ENCODE assay signal across 14 cellular contexts in genomic region chr10:28375399-28376354, GRCh38.
A peak's percentile ranks its signal among the peaks of the same experiment; 100 is the strongest.
DNase-seq lines count a peak whose midpoint lies in the region; ATAC-seq, FAIRE-seq and TF ChIP-seq lines count a peak whose summit lies in the region.
"Had no signal": no experiment of that assay in that cellular context is flagged by ENCODE, and none has a peak within 500 bp of the region (broad histone marks: within the 10 kb centered on the region; RNA-seq: fewer than 3 reads in every experiment).

No MANE protein-coding gene starts in this region.

- peaks cover 27% of the 10 kb centered on the region for H3K4me1 Mint-ChIP-seq in activated CD4-positive, alpha-beta T cell treated with anti-CD3 and anti-CD28 coated beads, Interleukin-2, amount 10 ng/mL, durations not matched to agents 7 days and 5 days

- DNase-seq in HTR-8/SVneo (ENCODE audit: insufficient read length, low spot score) (peak; percentile 39), epithelial cell of prostate (ENCODE audit: low read depth, low spot score) (peak; percentile 60), middle frontal gyrus (ENCODE audit: extremely low spot score, low spot score) (no peak), NCI-H524 (lab: John Stamatoyannopoulos, UW) (no peak)
- no peak for DNase-seq in activated CD4-positive, alpha-beta T cell treated with anti-CD3 and anti-CD28 coated beads, Interleukin-2, amount 10 ng/mL, durations not matched to agents 7 days and 5 days
- DNase-seq: activated CD4-positive, alpha-beta T cell treated with anti-CD3 and anti-CD28 coated beads for 48 hours; activated naive CD8-positive, alpha-beta T cell treated with anti-CD3 and anti-CD28 coated beads, Interleukin-2, amount 10 ng/mL, durations not matched to agents 7 days and 5 days; NCI-H1694 treated with DMSO at 0.1 percent for 48 hours; SHP77; substantia nigra had no signal

- no peak overlapping the region for H3K4me3 Mint-ChIP-seq in activated CD4-positive, alpha-beta T cell treated with anti-CD3 and anti-CD28 coated beads, Interleukin-2, amount 10 ng/mL, durations not matched to agents 7 days and 5 days
- H3K4me3 Mint-ChIP-seq: activated naive CD8-positive, alpha-beta T cell treated with anti-CD3 and anti-CD28 coated beads, Interleukin-2, amount 10 ng/mL, durations not matched to agents 7 days and 5 days had no signal

- no peak for ATAC-seq in GM21737 (IDR thresholded peaks at IDR 0.05; ENCODE audit: unreplicated experiment)

- H3K27ac Mint-ChIP-seq in activated CD4-positive, alpha-beta T cell treated with anti-CD3 and anti-CD28 coated beads, Interleukin-2, amount 10 ng/mL, durations not matched to agents 7 days and 5 days, result no peak overlapping the region
- H3K27ac Mint-ChIP-seq: activated naive CD8-positive, alpha-beta T cell treated with anti-CD3 and anti-CD28 coated beads, Interleukin-2, amount 10 ng/mL, durations not matched to agents 7 days and 5 days had no signal

- POLR2A ChIA-PET in activated CD4-positive, alpha-beta T cell treated with anti-CD3 and anti-CD28 coated beads, Interleukin-2, amount 10 ng/mL, durations not matched to agents 7 days and 5 days (lab: Charles Lee), result no interaction called here

- H3K27me3 Mint-ChIP-seq in activated CD4-positive, alpha-beta T cell treated with anti-CD3 and anti-CD28 coated beads, Interleukin-2, amount 10 ng/mL, durations not matched to agents 7 days and 5 days, result no peaks in the 10 kb centered on the region
- H3K27me3 Mint-ChIP-seq: activated naive CD8-positive, alpha-beta T cell treated with anti-CD3 and anti-CD28 coated beads, Interleukin-2, amount 10 ng/mL, durations not matched to agents 7 days and 5 days had no signal

- peaks cover 2 to 3% of the 10 kb centered on the region in 2 donors for H3K4me1 ChIP-seq in mucosa of rectum (ENCODE audit: control insufficient read depth in 2 of 2, insufficient read depth in 2 of 2, low read length in 2 of 2)

- H3K9ac ChIP-seq in mucosa of rectum (ENCODE audit: low read depth in 1 of 2, low read length in 2 of 2), result no peak overlapping the region

- H3K27me3 ChIP-seq in mucosa of rectum (ENCODE audit: control insufficient read depth in 2 of 2, insufficient read depth in 2 of 2, low read length in 2 of 2), result no peaks in the 10 kb centered on the region
- H3K27me3 ChIP-seq: esophagus muscularis mucosa had no signal

- peak overlapping the region; percentile 71 for H3K27ac ChIP-seq in C4-2B
- H3K27ac ChIP-seq in epithelial cell of prostate, result peak overlapping the region; percentile 62
- peak overlapping the region; percentile 24 to 57 for H3K27ac ChIP-seq in mucosa of rectum (ENCODE audit: low read depth in 2 of 2, low read length in 2 of 2)

- no peak for FAIRE-seq in HTR-8/SVneo (lab: Jason Lieb, UNC)

- CTCF ChIA-PET in activated CD4-positive, alpha-beta T cell treated with anti-CD3 and anti-CD28 coated beads, Interleukin-2, amount 10 ng/mL, durations not matched to agents 7 days and 5 days (lab: Charles Lee), result interaction anchor here (0.6 kb wide), 1 partner anchor 846 kb away, joined by 3 read pairs; no protein-coding TSS in a partner anchor

- H3K36me3 ChIP-seq in mucosa of rectum (ENCODE audit: control insufficient read depth in 2 of 2, insufficient read depth in 2 of 2, low read length in 2 of 2), result no peaks in the 10 kb centered on the region
- H3K36me3 ChIP-seq: esophagus muscularis mucosa had no signal

- TF ChIP-seq CTCF in C4-2B (conservative IDR thresholded peaks at IDR 0.05), result no peak

- no peaks in the 10 kb centered on the region for H3K9me3 ChIP-seq in mucosa of rectum (ENCODE audit: control insufficient read depth in 2 of 2, low read length in 2 of 2)
- H3K9me3 ChIP-seq: esophagus muscularis mucosa had no signal

- H3K4me3 ChIP-seq in mucosa of rectum (ENCODE audit: low read length in 2 of 2), result no peak overlapping the region
- H3K4me3 ChIP-seq: esophagus muscularis mucosa had no signal

- peaks cover 3% of the 10 kb centered on the region for H3K36me3 Mint-ChIP-seq in activated CD4-positive, alpha-beta T cell treated with anti-CD3 and anti-CD28 coated beads, Interleukin-2, amount 10 ng/mL, durations not matched to agents 7 days and 5 days (ENCODE audit: low read depth)
- H3K36me3 Mint-ChIP-seq: activated naive CD8-positive, alpha-beta T cell treated with anti-CD3 and anti-CD28 coated beads, Interleukin-2, amount 10 ng/mL, durations not matched to agents 7 days and 5 days had no signal

- peaks cover 8% of the 10 kb centered on the region for H3K9me3 Mint-ChIP-seq in activated CD4-positive, alpha-beta T cell treated with anti-CD3 and anti-CD28 coated beads, Interleukin-2, amount 10 ng/mL, durations not matched to agents 7 days and 5 days

Comparison
In these comparisons a context has a peak if more than half of its experiments do, and no peak if none do; other contexts are left out.
1. DNase-seq: peak in HTR-8/SVneo (single experiment) and epithelial cell of prostate (single experiment); none in middle frontal gyrus (single experiment), activated CD4-positive, alpha-beta T cell treated with anti-CD3 and anti-CD28 coated beads, Interleukin-2, amount 10 ng/mL, durations not matched to agents 7 days and 5 days (single experiment) and NCI-H524 (0 of 2).
2. Peak in every context shown above with its lines, with median percentiles within 50 percentile points of each other: H3K27ac ChIP-seq.